1 cellular context compared by ENCODE assay signal in the genomic region with DNA sequence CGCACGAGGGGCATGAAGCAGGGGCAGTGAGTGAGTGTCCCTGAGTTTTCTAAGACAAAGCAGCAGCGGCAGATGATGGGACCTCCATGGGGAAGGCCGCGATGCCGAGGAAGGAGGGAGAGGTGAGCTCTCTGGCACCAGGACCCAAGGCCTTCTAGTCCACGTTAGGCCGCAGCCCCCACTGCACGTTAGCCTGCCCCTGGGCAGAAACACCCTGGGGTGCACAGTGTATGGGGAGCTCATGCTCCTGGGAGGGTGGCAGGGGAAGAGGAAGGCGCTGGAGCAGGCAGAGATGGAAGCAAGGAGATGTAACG.
TF ChIP-seq lines count a peak whose summit lies in the region.

No MANE protein-coding gene starts in this region.

TF ChIP-seq in H1, 55 proteins besides CTCF, POLR2A, EP300 and RAD21:
- no peak for TF ChIP-seq EGR1 (IDR thresholded peaks at IDR 0.05; ENCODE audit: borderline replicate concordance, low read depth, low read length)
- no peak for TF ChIP-seq CBX8 (IDR thresholded peaks at IDR 0.05; ENCODE audit: borderline replicate concordance, low read depth, low read length)
- no peak for TF ChIP-seq SAP30 (IDR thresholded peaks at IDR 0.05; ENCODE audit: insufficient read depth, insufficient replicate concordance, low read length)
- TF ChIP-seq JUN (IDR thresholded peaks at IDR 0.05; ENCODE audit: low read depth, low read length): no peak
- TF ChIP-seq, protein P1, sequence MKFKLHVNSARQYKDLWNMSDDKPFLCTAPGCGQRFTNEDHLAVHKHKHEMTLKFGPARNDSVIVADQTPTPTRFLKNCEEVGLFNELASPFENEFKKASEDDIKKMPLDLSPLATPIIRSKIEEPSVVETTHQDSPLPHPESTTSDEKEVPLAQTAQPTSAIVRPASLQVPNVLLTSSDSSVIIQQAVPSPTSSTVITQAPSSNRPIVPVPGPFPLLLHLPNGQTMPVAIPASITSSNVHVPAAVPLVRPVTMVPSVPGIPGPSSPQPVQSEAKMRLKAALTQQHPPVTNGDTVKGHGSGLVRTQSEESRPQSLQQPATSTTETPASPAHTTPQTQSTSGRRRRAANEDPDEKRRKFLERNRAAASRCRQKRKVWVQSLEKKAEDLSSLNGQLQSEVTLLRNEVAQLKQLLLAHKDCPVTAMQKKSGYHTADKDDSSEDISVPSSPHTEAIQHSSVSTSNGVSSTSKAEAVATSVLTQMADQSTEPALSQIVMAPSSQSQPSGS (IDR thresholded peaks at IDR 0.05; ENCODE audit: low read length): no peak
- TF ChIP-seq, protein P2, sequence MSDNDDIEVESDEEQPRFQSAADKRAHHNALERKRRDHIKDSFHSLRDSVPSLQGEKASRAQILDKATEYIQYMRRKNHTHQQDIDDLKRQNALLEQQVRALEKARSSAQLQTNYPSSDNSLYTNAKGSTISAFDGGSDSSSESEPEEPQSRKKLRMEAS (IDR thresholded peaks at IDR 0.05): no peak
- TF ChIP-seq GABPA (IDR thresholded peaks at IDR 0.05; ENCODE audit: borderline replicate concordance, insufficient read depth, low read length): no peak
- TF ChIP-seq SIN3A (conservative IDR thresholded peaks at IDR 0.05 in 1 of 2, IDR thresholded peaks at IDR 0.05 in 1 of 2; ENCODE audit: low read depth in 1 of 2, low read length in 2 of 2): no peak
- no peak for TF ChIP-seq BACH1 (IDR thresholded peaks at IDR 0.05; ENCODE audit: low read length)
- TF ChIP-seq POLR2AphosphoS5 (IDR thresholded peaks at IDR 0.05; ENCODE audit: low read depth, low read length): no peak
- TF ChIP-seq TAF1 (IDR thresholded peaks at IDR 0.05; ENCODE audit: low read depth, low read length): no peak
TF ChIP-seq in H1: peak in this region for 0.
